ENCODE assay signal across 43 cellular contexts in genomic region chr18:64142904-64143303, GRCh38. TPM values are rescaled to one million over a fixed set of nuclear protein-coding genes. Genes with fewer than 3 reads are reported as not detected.
"Had no signal": no experiment of that assay in that cellular context is flagged by ENCODE, and none has a peak within 500 bp of the region (broad histone marks: within the 10 kb centered on the region; RNA-seq: fewer than 3 reads in every experiment).

No MANE protein-coding gene starts in this region.

- H3K27me3 ChIP-seq: adrenal gland, ascending aorta, body of pancreas, brain microvascular endothelial cell, breast epithelium, cardiac muscle cell had no signal

- H3K4me1 Mint-ChIP-seq: activated naive CD4-positive, alpha-beta T cell treated with anti-CD3 and anti-CD28 coated beads, Interleukin-2, amount 10 ng/mL, durations not matched to agents 7 days and 5 days; activated naive CD4-positive, alpha-beta T cell treated with anti-CD3 and anti-CD28 coated beads, Interleukin-2, amount 50 U/mL, for 24 hours; activated naive CD8-positive, alpha-beta T cell treated with anti-CD3 and anti-CD28 coated beads for 36 hours; activated naive CD8-positive, alpha-beta T cell treated with anti-CD3 and anti-CD28 coated beads, Interleukin-2, amount 10 ng/mL, durations not matched to agents 7 days and 5 days; activated naive CD8-positive, alpha-beta T cell treated with anti-CD3 and anti-CD28 coated beads, Interleukin-2, amount 50 U/mL, for 24 hours; activated T-helper 17 cell treated with anti-CD3 and anti-CD28 coated beads, Interleukin-2, amount 50 U/mL, for 72 hours; central memory CD8-positive, alpha-beta T cell had no signal

- H3K4me3 ChIP-seq: adrenal gland, ascending aorta, body of pancreas, breast epithelium, cardiac muscle cell had no signal

- ATAC-seq: activated naive CD4-positive, alpha-beta T cell treated with anti-CD3 and anti-CD28 coated beads, Interleukin-2, amount 50 U/mL, for 72 hours; activated naive CD8-positive, alpha-beta T cell treated with anti-CD3 and anti-CD28 coated beads, Interleukin-2, amount 50 U/mL, for 24 hours; activated T-cell treated with anti-CD3 and anti-CD28 coated beads, Interleukin-2, amount 50 U/mL, for 4 hours; activated T-cell treated with anti-CD3 and anti-CD28 coated beads, Interleukin-2, amount 50 U/mL, for 72 hours; activated T-helper 17 cell treated with anti-CD3 and anti-CD28 coated beads, Interleukin-2, amount 50 U/mL, for 72 hours; body of pancreas had no signal

- H3K36me3 Mint-ChIP-seq: activated naive CD4-positive, alpha-beta T cell treated with anti-CD3 and anti-CD28 coated beads, Interleukin-2, amount 10 ng/mL, durations not matched to agents 7 days and 5 days; activated naive CD4-positive, alpha-beta T cell treated with anti-CD3 and anti-CD28 coated beads, Interleukin-2, amount 50 U/mL, for 24 hours; activated naive CD4-positive, alpha-beta T cell treated with anti-CD3 and anti-CD28 coated beads, Interleukin-2, amount 50 U/mL, for 72 hours; activated naive CD8-positive, alpha-beta T cell; activated naive CD8-positive, alpha-beta T cell treated with anti-CD3 and anti-CD28 coated beads for 36 hours; activated naive CD8-positive, alpha-beta T cell treated with anti-CD3 and anti-CD28 coated beads, Interleukin-2, amount 10 ng/mL, durations not matched to agents 7 days and 5 days; brain had no signal

- DNase-seq: activated effector memory CD4-positive, alpha-beta T cell treated with anti-CD3 and anti-CD28 coated beads, Interleukin-2, amount 50 U/mL, for 16 hours; activated effector memory CD4-positive, alpha-beta T cell treated with Interleukin-2 at 50 U/mL for 16 hours; activated gamma-delta T cell; activated gamma-delta T cell treated with Interleukin-2 at 50 U/mL for 16 hours; activated naive CD4-positive, alpha-beta T cell; activated naive CD4-positive, alpha-beta T cell treated with anti-CD3 and anti-CD28 coated beads for 36 hours; activated naive CD4-positive, alpha-beta T cell treated with anti-CD3 and anti-CD28 coated beads, Interleukin-2, amount 10 ng/mL, durations not matched to agents 7 days and 5 days; activated naive CD4-positive, alpha-beta T cell treated with anti-CD3 and anti-CD28 coated beads, Interleukin-2, amount 50 U/mL, for 16 hours; activated naive CD4-positive, alpha-beta T cell treated with Interleukin-2 at 50 U/mL for 16 hours; activated naive CD8-positive, alpha-beta T cell treated with anti-CD3 and anti-CD28 coated beads for 36 hours; activated naive CD8-positive, alpha-beta T cell treated with anti-CD3 and anti-CD28 coated beads, Interleukin-2, amount 10 ng/mL, durations not matched to agents 7 days and 5 days; activated naive CD8-positive, alpha-beta T cell treated with anti-CD3 and anti-CD28 coated beads, Interleukin-2, amount 50 U/mL, for 24 hours; activated T-cell treated with anti-CD3 and anti-CD28 coated beads, Interleukin-2, amount 50 U/mL, for 1 hour; activated T-cell treated with anti-CD3 and anti-CD28 coated beads, Interleukin-2, amount 50 U/mL, for 24 hours; activated T-cell treated with anti-CD3 and anti-CD28 coated beads, Interleukin-2, amount 50 U/mL, for 4 hours; activated T-cell treated with anti-CD3 and anti-CD28 coated beads, Interleukin-2, amount 50 U/mL, for 48 hours; activated T-cell treated with anti-CD3 and anti-CD28 coated beads, Interleukin-2, amount 50 U/mL, for 72 hours; adrenal gland; amniotic stem cell; amygdala; anterior cingulate cortex; aorta; body of pancreas; brain microvascular endothelial cell; caudate nucleus; central memory CD4-positive, alpha-beta T cell; cerebellar nuclear complex had no signal

- H3K9me3 ChIP-seq: adrenal gland, ascending aorta, body of pancreas, breast epithelium had no signal

- H3K27me3 Mint-ChIP-seq: activated naive CD4-positive, alpha-beta T cell treated with anti-CD3 and anti-CD28 coated beads, Interleukin-2, amount 10 ng/mL, durations not matched to agents 7 days and 5 days; activated naive CD4-positive, alpha-beta T cell treated with anti-CD3 and anti-CD28 coated beads, Interleukin-2, amount 50 U/mL, for 24 hours; activated naive CD8-positive, alpha-beta T cell treated with anti-CD3 and anti-CD28 coated beads, Interleukin-2, amount 50 U/mL, for 24 hours; activated T-cell treated with anti-CD3 and anti-CD28 coated beads, Interleukin-2, amount 50 U/mL, for 24 hours; activated T-helper 17 cell treated with anti-CD3 and anti-CD28 coated beads, Interleukin-2, amount 50 U/mL, for 72 hours; central memory CD8-positive, alpha-beta T cell had no signal

- H3K27ac Mint-ChIP-seq: activated naive CD4-positive, alpha-beta T cell treated with anti-CD3 and anti-CD28 coated beads for 36 hours; activated naive CD4-positive, alpha-beta T cell treated with anti-CD3 and anti-CD28 coated beads, Interleukin-2, amount 10 ng/mL, durations not matched to agents 7 days and 5 days; activated naive CD4-positive, alpha-beta T cell treated with anti-CD3 and anti-CD28 coated beads, Interleukin-2, amount 50 U/mL, for 24 hours; activated naive CD4-positive, alpha-beta T cell treated with anti-CD3 and anti-CD28 coated beads, Interleukin-2, amount 50 U/mL, for 72 hours; activated naive CD8-positive, alpha-beta T cell; activated naive CD8-positive, alpha-beta T cell treated with anti-CD3 and anti-CD28 coated beads for 36 hours; activated naive CD8-positive, alpha-beta T cell treated with anti-CD3 and anti-CD28 coated beads, Interleukin-2, amount 10 ng/mL, durations not matched to agents 7 days and 5 days; activated naive CD8-positive, alpha-beta T cell treated with anti-CD3 and anti-CD28 coated beads, Interleukin-2, amount 50 U/mL, for 24 hours; activated T-cell treated with anti-CD3 and anti-CD28 coated beads, Interleukin-2, amount 50 U/mL, for 24 hours; activated T-cell treated with anti-CD3 and anti-CD28 coated beads, Interleukin-2, amount 50 U/mL, for 72 hours; activated T-helper 1 cell treated with anti-CD3 and anti-CD28 coated beads, Interleukin-12 subunit alpha, Interleukin-12 subunit beta, Interleukin-2, Interleukin-4 antibody, amounts not matched to agents 30 ng/mL and 10 ng/mL and 1 ng/mL, durations not matched to agents 14 hours and 24 hours and 36 hours; activated T-helper 17 cell treated with anti-CD3 and anti-CD28 coated beads, Interleukin-2, amount 50 U/mL, for 72 hours; activated T-helper 2 cell treated with anti-CD3 and anti-CD28 coated beads, Interferon-gamma antibody, Interleukin-2, Interleukin-4, amounts not matched to agents 10 μg/mL and 5 μg/mL and 100 μg/mL, durations not matched to agents 14 hours and 24 hours and 36 hours; brain had no signal

- H3K9me3 Mint-ChIP-seq: activated naive CD4-positive, alpha-beta T cell treated with anti-CD3 and anti-CD28 coated beads for 36 hours; activated naive CD4-positive, alpha-beta T cell treated with anti-CD3 and anti-CD28 coated beads, Interleukin-2, amount 10 ng/mL, durations not matched to agents 7 days and 5 days; activated naive CD8-positive, alpha-beta T cell treated with anti-CD3 and anti-CD28 coated beads for 36 hours; activated naive CD8-positive, alpha-beta T cell treated with anti-CD3 and anti-CD28 coated beads, Interleukin-2, amount 10 ng/mL, durations not matched to agents 7 days and 5 days; activated naive CD8-positive, alpha-beta T cell treated with anti-CD3 and anti-CD28 coated beads, Interleukin-2, amount 50 U/mL, for 24 hours; activated T-cell treated with anti-CD3 and anti-CD28 coated beads, Interleukin-2, amount 50 U/mL, for 24 hours; activated T-cell treated with anti-CD3 and anti-CD28 coated beads, Interleukin-2, amount 50 U/mL, for 4 hours; activated T-helper 1 cell treated with anti-CD3 and anti-CD28 coated beads, Interleukin-12 subunit alpha, Interleukin-12 subunit beta, Interleukin-2, Interleukin-4 antibody, amounts not matched to agents 30 ng/mL and 10 ng/mL and 1 ng/mL, durations not matched to agents 14 hours and 24 hours and 36 hours; activated T-helper 17 cell treated with anti-CD3 and anti-CD28 coated beads, Interleukin-2, amount 50 U/mL, for 72 hours; activated T-helper 2 cell treated with anti-CD3 and anti-CD28 coated beads, Interferon-gamma antibody, Interleukin-2, Interleukin-4, amounts not matched to agents 10 μg/mL and 5 μg/mL and 100 μg/mL, durations not matched to agents 14 hours and 24 hours and 36 hours; brain had no signal

- FAIRE-seq: astrocyte, bronchial epithelial cell had no signal

- H3K36me3 ChIP-seq: adrenal gland, ascending aorta, brain microvascular endothelial cell, breast epithelium, cardiac muscle cell had no signal

- H3K4me1 ChIP-seq: adrenal gland, ascending aorta, body of pancreas, breast epithelium had no signal

- H3K27ac ChIP-seq: adrenal gland, ascending aorta, body of pancreas, brain microvascular endothelial cell, breast epithelium, cardiac muscle cell had no signal

- H3K4me3 Mint-ChIP-seq: activated naive CD4-positive, alpha-beta T cell treated with anti-CD3 and anti-CD28 coated beads for 36 hours; activated naive CD4-positive, alpha-beta T cell treated with anti-CD3 and anti-CD28 coated beads, Interleukin-2, amount 10 ng/mL, durations not matched to agents 7 days and 5 days; activated naive CD4-positive, alpha-beta T cell treated with anti-CD3 and anti-CD28 coated beads, Interleukin-2, amount 50 U/mL, for 24 hours; activated naive CD8-positive, alpha-beta T cell; activated naive CD8-positive, alpha-beta T cell treated with anti-CD3 and anti-CD28 coated beads for 36 hours; activated naive CD8-positive, alpha-beta T cell treated with anti-CD3 and anti-CD28 coated beads, Interleukin-2, amount 10 ng/mL, durations not matched to agents 7 days and 5 days; activated naive CD8-positive, alpha-beta T cell treated with anti-CD3 and anti-CD28 coated beads, Interleukin-2, amount 50 U/mL, for 24 hours; activated T-cell treated with anti-CD3 and anti-CD28 coated beads, Interleukin-2, amount 50 U/mL, for 24 hours; activated T-cell treated with anti-CD3 and anti-CD28 coated beads, Interleukin-2, amount 50 U/mL, for 4 hours; activated T-cell treated with anti-CD3 and anti-CD28 coated beads, Interleukin-2, amount 50 U/mL, for 72 hours; activated T-helper 1 cell treated with anti-CD3 and anti-CD28 coated beads, Interleukin-12 subunit alpha, Interleukin-12 subunit beta, Interleukin-2, Interleukin-4 antibody, amounts not matched to agents 30 ng/mL and 10 ng/mL and 1 ng/mL, durations not matched to agents 14 hours and 24 hours and 36 hours; activated T-helper 17 cell treated with anti-CD3 and anti-CD28 coated beads, Interleukin-2, amount 50 U/mL, for 72 hours; brain; central memory CD8-positive, alpha-beta T cell had no signal

RNA-seq across cellular contexts. Expression of gene LINC00305, which starts 6.0 kb away (rescaled TPM):
- total RNA-seq: activated naive CD4-positive, alpha-beta T cell treated with anti-CD3 and anti-CD28 coated beads for 36 hours; activated naive CD4-positive, alpha-beta T cell treated with anti-CD3 and anti-CD28 coated beads, Interleukin-2, amount 50 U/mL, for 72 hours; activated naive CD8-positive, alpha-beta T cell treated with anti-CD3 and anti-CD28 coated beads for 36 hours; activated naive CD8-positive, alpha-beta T cell treated with anti-CD3 and anti-CD28 coated beads, Interleukin-2, amount 10 ng/mL, durations not matched to agents 7 days and 5 days; activated T-cell treated with anti-CD3 and anti-CD28 coated beads, Interleukin-2, amount 50 U/mL, for 4 hours; activated T-cell treated with anti-CD3 and anti-CD28 coated beads, Interleukin-2, amount 50 U/mL, for 72 hours; activated T-helper 1 cell treated with anti-CD3 and anti-CD28 coated beads, Interleukin-12 subunit alpha, Interleukin-12 subunit beta, Interleukin-2, Interleukin-4 antibody, amounts not matched to agents 30 ng/mL and 10 ng/mL and 1 ng/mL, durations not matched to agents 14 hours and 24 hours and 36 hours; activated T-helper 17 cell treated with anti-CD3 and anti-CD28 coated beads, Interleukin-2, amount 50 U/mL, for 72 hours; activated T-helper 2 cell treated with anti-CD3 and anti-CD28 coated beads, Interferon-gamma antibody, Interleukin-2, Interleukin-4, amounts not matched to agents 10 μg/mL and 5 μg/mL and 100 μg/mL, durations not matched to agents 14 hours and 24 hours and 36 hours; adrenal gland; aorta; ascending aorta; astrocyte; body of pancreas; breast epithelium; bronchial epithelial cell; cardiac muscle cell; cardiac septum; cerebellum had no signal
- polyA plus RNA-seq: adipose tissue, adrenal gland, aorta had no signal
